8 cellular contexts compared by ENCODE assay signal in genomic region chr9:70412678-70413426, GRCh38. TPM values are rescaled to one million over a fixed set of nuclear protein-coding genes. Genes with fewer than 3 reads are reported as not detected.
A peak's percentile ranks its signal among the peaks of the same experiment; 100 is the strongest.
DNase-seq lines count a peak whose midpoint lies in the region; ATAC-seq and TF ChIP-seq lines count a peak whose summit lies in the region.

No MANE protein-coding gene starts in this region.

- no peak overlapping the region for H3K27ac Mint-ChIP-seq in GM23338
- H3K27ac Mint-ChIP-seq in activated T-helper 17 cell treated with anti-CD3 and anti-CD28 coated beads, Interleukin-2, amount 50 U/mL, for 72 hours = peak overlapping the region; percentile 97

- peak; percentile 76 for DNase-seq in BE2C
- peak; percentile 37 for DNase-seq in GM23338 (ENCODE audit: low spot score)
- peak; percentile 15 for DNase-seq in NCI-H526 treated with DMSO at 0.1 percent for 48 hours (lab: John Stamatoyannopoulos, UW)
- DNase-seq in superior temporal gyrus (ENCODE audit: extremely low spot score) = peak; percentile 82

- H3K4me1 ChIP-seq in BE2C (peaks cover 4% of the 10 kb centered on the region), GM23338 (ENCODE audit: insufficient read depth) (peaks cover 21% of the 10 kb centered on the region), mononuclear cell (ENCODE audit: insufficient read depth, low read length) (peaks cover 48% of the 10 kb centered on the region)

- ATAC-seq in GM23338 (peak; percentile 17), esophagus mucosa (peak; percentile 42), HG03469 (IDR thresholded peaks at IDR 0.05; ENCODE audit: unreplicated experiment) (no peak)
- no peak for ATAC-seq in activated T-helper 17 cell treated with anti-CD3 and anti-CD28 coated beads, Interleukin-2, amount 50 U/mL, for 72 hours (replicated peaks)

- H3K9me3 ChIP-seq in BE2C (no peaks in the 10 kb centered on the region), mononuclear cell (ENCODE audit: low read depth, low read length) (no peaks in the 10 kb centered on the region)

- H4K20me1 ChIP-seq in GM23338 (replicated peaks; ENCODE audit: insufficient read depth) = no peaks in the 10 kb centered on the region

- 0 out of 2 replicates have a peak, but pooled peaks cover 2% of the 10 kb centered on the region for H3F3A ChIP-seq in GM23338 (replicated peaks; ENCODE audit: low read depth)

- no peaks in the 10 kb centered on the region for H3K36me3 Mint-ChIP-seq in GM23338 (ENCODE audit: low read depth)
- H3K36me3 Mint-ChIP-seq in activated T-helper 17 cell treated with anti-CD3 and anti-CD28 coated beads, Interleukin-2, amount 50 U/mL, for 72 hours (ENCODE audit: low read depth) = peaks cover 48% of the 10 kb centered on the region

- H3K4me3 Mint-ChIP-seq in GM23338 = peak overlapping the region; percentile 82
- peak overlapping the region; percentile 97 for H3K4me3 Mint-ChIP-seq in activated T-helper 17 cell treated with anti-CD3 and anti-CD28 coated beads, Interleukin-2, amount 50 U/mL, for 72 hours

- TF ChIP-seq CTCF in BE2C (IDR thresholded peaks at IDR 0.05; ENCODE audit: low read depth, low read length) = no peak
- TF ChIP-seq CTCF in GM23338 (conservative IDR thresholded peaks at IDR 0.05; ENCODE audit: low read depth in 2 of 2) = no peak

- H3K27me3 ChIP-seq in BE2C (peaks cover 7% of the 10 kb centered on the region), GM23338 (ENCODE audit: insufficient read depth) (peaks cover 68% of the 10 kb centered on the region), mononuclear cell (ENCODE audit: insufficient read depth, low read length) (no peaks in the 10 kb centered on the region)

- peaks cover 20% of the 10 kb centered on the region; the same call in 2 of the 3 replicates for H3K4me1 Mint-ChIP-seq in GM23338
- H3K4me1 Mint-ChIP-seq in activated T-helper 17 cell treated with anti-CD3 and anti-CD28 coated beads, Interleukin-2, amount 50 U/mL, for 72 hours = peaks cover 21% of the 10 kb centered on the region

- H3K4me2 ChIP-seq in GM23338 = peak overlapping the region; percentile 85

- H2AFZ ChIP-seq in GM23338 = peak overlapping the region; percentile 94

- H3K27ac ChIP-seq in GM23338 (ENCODE audit: low read depth) = no peak overlapping the region

- no peaks in the 10 kb centered on the region; the same call in 2 of the 3 replicates for H3K9me3 Mint-ChIP-seq in GM23338
- H3K9me3 Mint-ChIP-seq in activated T-helper 17 cell treated with anti-CD3 and anti-CD28 coated beads, Interleukin-2, amount 50 U/mL, for 72 hours = no peaks in the 10 kb centered on the region

- no peaks in the 10 kb centered on the region; the same call in 1 of the 2 replicates for H3K79me2 ChIP-seq in GM23338 (replicated peaks; ENCODE audit: insufficient read depth)

- H3K4me3 ChIP-seq in BE2C (ENCODE audit: low read depth, low read length) (peak overlapping the region; percentile 78), GM23338 (peak overlapping the region; percentile 51), mononuclear cell (ENCODE audit: low read length) (peak overlapping the region; percentile 89)

- H3K36me3 ChIP-seq in BE2C = no peaks in the 10 kb centered on the region; the same call in 1 of the 2 replicates
- H3K36me3 ChIP-seq in GM23338 (ENCODE audit: insufficient read depth) = no peaks in the 10 kb centered on the region

- no peaks in the 10 kb centered on the region; the same call in 1 of the 2 replicates for H3K9me2 ChIP-seq in GM23338 (ENCODE audit: insufficient read depth)

- peaks cover 45% of the 10 kb centered on the region for H3K27me3 Mint-ChIP-seq in GM23338 (ENCODE audit: insufficient read depth, low read depth, poor library complexity)
- no peaks in the 10 kb centered on the region for H3K27me3 Mint-ChIP-seq in activated T-helper 17 cell treated with anti-CD3 and anti-CD28 coated beads, Interleukin-2, amount 50 U/mL, for 72 hours

TF ChIP-seq in GM23338, 12 proteins besides CTCF, POLR2A, EP300 and RAD21:
- TF ChIP-seq NANOG (IDR thresholded peaks at IDR 0.05; ENCODE audit: borderline replicate concordance) (no peak), CREB1 (CRISPR knock-in tag; IDR thresholded peaks at IDR 0.05; ENCODE audit: low read depth) (no peak), EZH2 (IDR thresholded peaks at IDR 0.05; ENCODE audit: low read depth, unreplicated experiment) (peak; percentile 68)

RNA-seq across cellular contexts. Expression of gene KLF9, which starts 1.6 kb away (rescaled TPM):
- polyA plus RNA-seq in BE2C (2012; ENCODE audit: insufficient read depth, insufficient read length, low read depth) = 5.1 TPM
- total RNA-seq in GM23338 (2014; rRNA removed; shearing (Covaris generic)) = 0.82 and 1.5 TPM in 2 replicates
- 0.45 and 0.58 TPM in 2 replicates for polyA plus RNA-seq in GM23338 (2016; fragmentation: Nextera tagmentation; extraction: Ambion mirVana)
- total RNA-seq in activated T-helper 17 cell treated with anti-CD3 and anti-CD28 coated beads, Interleukin-2, amount 50 U/mL, for 72 hours = 10 to 100 TPM in 1 of 2 donors, 1 to 10 TPM in 1; 9.1 to 19.0 TPM
- total RNA-seq in esophagus mucosa (6.1 TPM), mononuclear cell (118 TPM)

Comparison
In these comparisons a context has a peak if more than half of its experiments do, and no peak if none do; other contexts are left out.
1. DNase-seq: peak in every context shown above with its lines; median percentile 82 in superior temporal gyrus; 76 in BE2C; 37 in GM23338; 15 in NCI-H526 treated with DMSO at 0.1 percent for 48 hours.
2. ATAC-seq: peak in GM23338 (single experiment) and esophagus mucosa (single experiment); none in activated T-helper 17 cell treated with anti-CD3 and anti-CD28 coated beads, Interleukin-2, amount 50 U/mL, for 72 hours (single experiment) and HG03469 (single experiment).
3. Peak in every context shown above with its lines, with median percentiles within 50 percentile points of each other: H3K4me3 ChIP-seq.